Comparison of ENCODE assay signal across 20 cellular contexts in the genomic region with DNA sequence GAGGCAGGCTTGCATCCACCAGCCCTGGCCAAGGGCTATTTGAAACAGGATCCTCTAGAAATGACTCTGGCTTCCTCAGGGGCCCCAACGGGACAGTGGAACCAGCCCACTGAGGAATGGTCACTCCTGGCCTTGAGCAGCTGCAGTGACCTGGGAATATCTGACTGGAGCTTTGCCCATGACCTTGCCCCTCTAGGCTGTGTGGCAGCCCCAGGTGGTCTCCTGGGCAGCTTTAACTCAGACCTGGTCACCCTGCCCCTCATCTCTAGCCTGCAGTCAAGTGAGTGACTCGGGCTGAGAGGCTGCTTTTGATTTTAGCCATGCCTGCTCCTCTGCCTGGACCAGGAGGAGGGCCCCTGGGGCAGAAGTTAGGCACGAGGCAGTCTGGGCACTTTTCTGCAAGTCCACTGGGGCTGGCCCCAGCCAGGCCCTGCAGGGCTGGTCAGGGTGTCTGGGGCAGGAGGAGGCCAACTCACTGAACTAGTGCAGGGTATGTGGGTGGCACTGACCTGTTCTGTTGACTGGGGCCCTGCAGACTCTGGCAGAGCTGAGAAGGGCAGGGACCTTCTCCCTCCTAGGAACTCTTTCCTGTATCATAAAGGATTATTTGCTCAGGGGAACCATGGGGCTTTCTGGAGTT. TPM values are rescaled to one million over a fixed set of nuclear protein-coding genes. Genes with fewer than 3 reads are reported as not detected.
DNase-seq lines count a peak whose midpoint lies in the region; ATAC-seq and TF ChIP-seq lines count a peak whose summit lies in the region.
"Had no signal": no experiment of that assay in that cellular context is flagged by ENCODE, and none has a peak within 500 bp of the region (broad histone marks: within the 10 kb centered on the region; RNA-seq: fewer than 3 reads in every experiment).

No MANE protein-coding gene starts in this region.

- peaks cover 93% of the 10 kb centered on the region for H3K4me1 Mint-ChIP-seq in activated T-cell treated with anti-CD3 and anti-CD28 coated beads, Interleukin-2, amount 50 U/mL, for 72 hours (ENCODE audit: low read depth)

- H3K9me3 ChIP-seq in suprapubic skin (no peaks in the 10 kb centered on the region), esophagus squamous epithelium (no peaks in the 10 kb centered on the region)
- H3K9me3 ChIP-seq: right atrium auricular region had no signal

- intact Hi-C loops in esophagus squamous epithelium (cut with DNase I): no loop called here

- H3K27me3 Mint-ChIP-seq in activated T-cell treated with anti-CD3 and anti-CD28 coated beads, Interleukin-2, amount 50 U/mL, for 72 hours (ENCODE audit: low read depth): no peaks in the 10 kb centered on the region

- WGBS in suprapubic skin: 100% methylated on average over 1 of the region's 3 CpGs
- no CpG with 5 or more reads among the region's 3 CpGs for WGBS in esophagus squamous epithelium, 2 donors

- no peak for ATAC-seq in activated T-cell treated with anti-CD3 and anti-CD28 coated beads, Interleukin-2, amount 50 U/mL, for 72 hours (replicated peaks in 1 of 2)
- ATAC-seq in HG02623 (IDR thresholded peaks at IDR 0.05; ENCODE audit: unreplicated experiment) (no peak), GM19395 (IDR thresholded peaks at IDR 0.05; ENCODE audit: unreplicated experiment) (no peak)
- ATAC-seq: left cardiac atrium, SK-N-SH treated with all-trans-retinoic acid at 6 μM for 48 hours had no signal

- peaks cover 31 to 43% of the 10 kb centered on the region in 2 donors for H3K36me3 Mint-ChIP-seq in activated T-cell treated with anti-CD3 and anti-CD28 coated beads, Interleukin-2, amount 50 U/mL, for 72 hours (ENCODE audit: insufficient read depth in 2 of 2)

- H3K4me3 ChIP-seq in suprapubic skin: no peak overlapping the region
- H3K4me3 ChIP-seq in esophagus squamous epithelium: no peak overlapping the region
- H3K4me3 ChIP-seq: right atrium auricular region, stomach had no signal

- H3K36me3 ChIP-seq in suprapubic skin (peaks cover 4% of the 10 kb centered on the region), esophagus squamous epithelium (peaks cover 0 to 33% (median 0%) of the 10 kb centered on the region in 3 donors)

- no peak for DNase-seq in activated T-cell treated with anti-CD3 and anti-CD28 coated beads, Interleukin-2, amount 50 U/mL, for 72 hours
- no peak for DNase-seq in activated T-cell treated with anti-CD3 and anti-CD28 coated beads, Interleukin-2, amount 50 U/mL, for 1 hour
- DNase-seq in activated CD8-positive, alpha-beta memory T cell treated with anti-CD3 and anti-CD28 coated beads, Interleukin-2, amount 50 U/mL, for 4 hours: peak; percentile 5
- DNase-seq in islet precursor cell: peak; percentile 46
- peak; percentile 53 to 55 for DNase-seq in suprapubic skin (ENCODE audit: low spot score in 2 of 2)
- no peak for DNase-seq in esophagus squamous epithelium (lab: John Stamatoyannopoulos, UW)
- DNase-seq: activated naive CD4-positive, alpha-beta T cell treated with anti-CD3 and anti-CD28 coated beads, Interleukin-2, amount 50 U/mL, for 16 hours; EL; foreskin melanocyte; H9; left cardiac atrium; NCI-H1694; NCI-H2227 treated with DMSO at 0.1 percent for 48 hours; stomach had no signal

- no peaks in the 10 kb centered on the region for H3K27me3 ChIP-seq in suprapubic skin
- H3K27me3 ChIP-seq in esophagus squamous epithelium: no peaks in the 10 kb centered on the region
- H3K27me3 ChIP-seq: right atrium auricular region, stomach had no signal

- H3K4me1 ChIP-seq in suprapubic skin: no peaks in the 10 kb centered on the region
- peaks cover 0 to 40% (median 14%) of the 10 kb centered on the region in 3 donors for H3K4me1 ChIP-seq in esophagus squamous epithelium

- peak overlapping the region; percentile 90 for H3K27ac Mint-ChIP-seq in activated T-cell treated with anti-CD3 and anti-CD28 coated beads, Interleukin-2, amount 50 U/mL, for 72 hours
- H3K27ac Mint-ChIP-seq: brain had no signal

- TF ChIP-seq EP300 in suprapubic skin (IDR thresholded peaks at IDR 0.05): no peak

- no peak overlapping the region for H3K27ac ChIP-seq in suprapubic skin
- H3K27ac ChIP-seq in esophagus squamous epithelium: peak overlapping the region in 1 of 4 donors; percentile 52
- H3K27ac ChIP-seq: epithelial cell of prostate, right atrium auricular region had no signal

- H3K4me3 Mint-ChIP-seq in activated T-cell treated with anti-CD3 and anti-CD28 coated beads, Interleukin-2, amount 50 U/mL, for 72 hours: peak overlapping the region in 1 of 2 donors; percentile 16
- H3K4me3 Mint-ChIP-seq: brain, H9 had no signal

- TF ChIP-seq POLR2A in suprapubic skin (IDR thresholded peaks at IDR 0.05) (no peak), esophagus squamous epithelium (IDR thresholded peaks at IDR 0.05) (no peak)

- TF ChIP-seq CTCF in suprapubic skin (IDR thresholded peaks at IDR 0.05) (no peak), esophagus squamous epithelium (IDR thresholded peaks at IDR 0.05) (no peak)

- H3K9me3 Mint-ChIP-seq in activated T-cell treated with anti-CD3 and anti-CD28 coated beads, Interleukin-2, amount 50 U/mL, for 72 hours: peaks cover 10 to 14% of the 10 kb centered on the region in 2 donors
- H3K9me3 Mint-ChIP-seq: H9 had no signal

RNA-seq across cellular contexts. Expression of gene IL10RA, which starts 13.3 kb away (rescaled TPM):
- total RNA-seq in activated T-cell treated with anti-CD3 and anti-CD28 coated beads, Interleukin-2, amount 50 U/mL, for 72 hours: 100 to 1,000 TPM in 1 of 2 donors, 10 to 100 TPM in 1; 79.6 to 123 TPM
- total RNA-seq in suprapubic skin (1 to 10 TPM; 2.9 to 7.2 (median 4.4) TPM), esophagus squamous epithelium (10 to 100 TPM in 2 of 4 donors, 1 to 10 TPM in 2; 2.2 to 21.2 (median 11.3) TPM)
- total RNA-seq: H9 had no signal

Comparison
In these comparisons a context has a peak if more than half of its experiments do, and no peak if none do; other contexts are left out.
1. DNase-seq: peak in activated CD8-positive, alpha-beta memory T cell treated with anti-CD3 and anti-CD28 coated beads, Interleukin-2, amount 50 U/mL, for 4 hours (single experiment), islet precursor cell (single experiment) and suprapubic skin (2 of 2); none in activated T-cell treated with anti-CD3 and anti-CD28 coated beads, Interleukin-2, amount 50 U/mL, for 72 hours (0 of 2), activated T-cell treated with anti-CD3 and anti-CD28 coated beads, Interleukin-2, amount 50 U/mL, for 1 hour (single experiment) and esophagus squamous epithelium (single experiment).